Comparison of ENCODE assay signal across 21 cellular contexts in genomic region chrX:117274943-117275342, GRCh38.
"Had no signal": no experiment of that assay in that cellular context is flagged by ENCODE, and none has a peak within 500 bp of the region (broad histone marks: within the 10 kb centered on the region; RNA-seq: fewer than 3 reads in every experiment).

No MANE protein-coding gene starts in this region.

- H3K27ac Mint-ChIP-seq: activated CD8-positive, alpha-beta T cell treated with anti-CD3 and anti-CD28 coated beads, Interleukin-2, amount 10 ng/mL, durations not matched to agents 7 days and 5 days; activated naive CD4-positive, alpha-beta T cell treated with anti-CD3 and anti-CD28 coated beads, Interleukin-2, amount 50 U/mL, for 72 hours; activated naive CD8-positive, alpha-beta T cell treated with anti-CD3 and anti-CD28 coated beads, Interleukin-2, amount 50 U/mL, for 24 hours; brain; T-helper 1 cell treated with Interleukin-12 subunit alpha and Interleukin-12 subunit beta and Interleukin-4 antibody, amounts not matched to agents 30 μg/mL and 1 μg/mL, for 36 hours had no signal

- H3K4me1 Mint-ChIP-seq: activated naive CD8-positive, alpha-beta T cell treated with anti-CD3 and anti-CD28 coated beads, Interleukin-2, amount 50 U/mL, for 24 hours; brain; central memory CD8-positive, alpha-beta T cell had no signal

- H3K27me3 Mint-ChIP-seq: activated naive CD8-positive, alpha-beta T cell treated with anti-CD3 and anti-CD28 coated beads, Interleukin-2, amount 50 U/mL, for 24 hours; central memory CD8-positive, alpha-beta T cell had no signal

- DNase-seq: activated CD4-positive, alpha-beta T cell treated with anti-CD3 and anti-CD28 coated beads for 4 hours; activated CD8-positive, alpha-beta memory T cell treated with anti-CD3 and anti-CD28 coated beads, Interleukin-2, amount 50 U/mL, for 48 hours; activated CD8-positive, alpha-beta T cell treated with anti-CD3 and anti-CD28 coated beads, Interleukin-2, amount 10 ng/mL, durations not matched to agents 7 days and 5 days; activated effector memory CD4-positive, alpha-beta T cell treated with Interleukin-2 at 50 U/mL for 16 hours; activated naive CD4-positive, alpha-beta T cell; activated naive CD8-positive, alpha-beta T cell treated with anti-CD3 and anti-CD28 coated beads, Interleukin-2, amount 50 U/mL, for 24 hours; activated T-cell treated with anti-CD3 and anti-CD28 coated beads, Interleukin-2, amount 50 U/mL, for 1 hour; amniotic stem cell; MM.1S; NCI-H1930; NCI-H2107; NCI-H446 treated with DMSO at 0.1 percent for 48 hours; NCI-H526 treated with DMSO at 0.1 percent for 48 hours; Peyer's patch; Right ventricle myocardium superior had no signal

- ATAC-seq: activated CD4-positive, CD25-positive, alpha-beta regulatory T cell treated with anti-CD3 and anti-CD28 coated beads, Interleukin-2, amount 50 U/mL, for 24 hours; activated CD8-positive, alpha-beta T cell treated with anti-CD3 and anti-CD28 coated beads, Interleukin-2, amount 10 ng/mL, durations not matched to agents 7 days and 5 days; activated naive CD4-positive, alpha-beta T cell treated with anti-CD3 and anti-CD28 coated beads, Interleukin-2, amount 50 U/mL, for 72 hours; activated naive CD8-positive, alpha-beta T cell treated with anti-CD3 and anti-CD28 coated beads, Interleukin-2, amount 50 U/mL, for 24 hours; SK-N-SH treated with all-trans-retinoic acid at 6 μM for 48 hours had no signal

- H3K9me3 Mint-ChIP-seq: activated naive CD8-positive, alpha-beta T cell treated with anti-CD3 and anti-CD28 coated beads, Interleukin-2, amount 50 U/mL, for 24 hours had no signal

- H3K4me3 Mint-ChIP-seq: activated CD8-positive, alpha-beta T cell treated with anti-CD3 and anti-CD28 coated beads, Interleukin-2, amount 10 ng/mL, durations not matched to agents 7 days and 5 days; activated naive CD8-positive, alpha-beta T cell treated with anti-CD3 and anti-CD28 coated beads, Interleukin-2, amount 50 U/mL, for 24 hours; brain; central memory CD8-positive, alpha-beta T cell; T-helper 1 cell treated with Interleukin-12 subunit alpha and Interleukin-12 subunit beta and Interleukin-4 antibody, amounts not matched to agents 30 μg/mL and 1 μg/mL, for 36 hours had no signal
